In the genomic region with DNA sequence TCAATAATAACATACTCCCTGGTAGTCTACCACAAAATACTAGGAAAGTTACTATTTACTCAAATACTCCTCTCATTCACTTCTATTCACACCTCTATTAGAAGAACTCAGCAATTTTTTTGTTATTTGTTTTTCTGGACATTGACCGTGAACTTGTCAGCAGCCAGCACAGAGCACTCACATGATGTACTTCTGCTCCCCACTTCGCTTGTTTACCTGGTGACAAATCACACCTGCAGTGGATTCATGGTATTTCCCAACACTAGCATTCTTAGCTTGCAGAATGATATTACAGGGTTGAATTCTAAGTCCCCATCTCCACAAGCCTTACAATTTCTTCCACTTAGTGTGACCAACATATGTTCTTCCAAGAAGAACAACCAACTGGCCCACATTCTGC, we compare ENCODE assay signal across 17 cellular contexts.
DNase-seq lines count a peak whose midpoint lies in the region; ATAC-seq, FAIRE-seq and TF ChIP-seq lines count a peak whose summit lies in the region.
"Had no signal": no experiment of that assay in that cellular context is flagged by ENCODE, and none has a peak within 500 bp of the region (broad histone marks: within the 10 kb centered on the region; RNA-seq: fewer than 3 reads in every experiment).

No MANE protein-coding gene starts in this region.

- no peak overlapping the region for H3K9ac ChIP-seq in liver (ENCODE audit: low read depth in 1 of 2, low read length in 2 of 2)
- no peak overlapping the region for H3K9ac ChIP-seq in HepG2 (ENCODE audit: insufficient read depth, low read depth, low read length)
- H3K9ac ChIP-seq in mesenchymal stem cell (ENCODE audit: low read length) = no peak overlapping the region
- H3K9ac ChIP-seq: BLaER1 had no signal

- CTCF ChIA-PET in HepG2 (lab: Yijun Ruan, JAX; ENCODE audit: low intra/inter-chr PET ratio, low total read pairs) = no interaction called here

- POLR2A ChIA-PET in HepG2 (lab: Yijun Ruan, JAX) = no interaction called here

- H2BK5ac ChIP-seq in mesenchymal stem cell (ENCODE audit: low read depth, low read length, poor library complexity, severe bottlenecking) = no peak overlapping the region

- no peaks in the 10 kb centered on the region for H4K20me1 ChIP-seq in HepG2 (ENCODE audit: insufficient read depth, low read length)
- H4K20me1 ChIP-seq: BLaER1 had no signal

- H3K4me2 ChIP-seq in HepG2 (ENCODE audit: low read depth, low read length) (no peak overlapping the region), mesenchymal stem cell (ENCODE audit: low read length, poor library complexity, severe bottlenecking) (no peak overlapping the region)
- H3K4me2 ChIP-seq: BLaER1, GM23338 had no signal

- TF ChIP-seq EP300 in HepG2 (IDR thresholded peaks at IDR 0.05; ENCODE audit: low read depth in 2 of 2, low read length in 2 of 2) (no peak), HepG2 (CRISPR knock-in tag; IDR thresholded peaks at IDR 0.05; ENCODE audit: borderline replicate concordance) (no peak)

- no peak for DNase-seq in HepG2 (ENCODE audit: low spot score)
- DNase-seq in body of pancreas = peak in 3 of 4 donors; percentile 26 to 37 (median 34)
- DNase-seq in left lung = no peak
- no peak for DNase-seq in upper lobe of right lung
- no peak for DNase-seq in activated T-cell treated with anti-CD3 and anti-CD28 coated beads for 4 hours
- no peak for DNase-seq in mesenchymal stem cell
- DNase-seq: 8988T; AML-193; CD8-positive, alpha-beta memory T cell; DMS79; H7 had no signal

- no peak overlapping the region for H3K27ac ChIP-seq in liver (ENCODE audit: low read depth in 1 of 2, low read length in 2 of 2)
- no peak overlapping the region for H3K27ac ChIP-seq in HepG2 (ENCODE audit: extremely low read length, insufficient read depth, low read length)
- H3K27ac ChIP-seq in body of pancreas = no peak overlapping the region
- no peak overlapping the region for H3K27ac ChIP-seq in left lung
- H3K27ac ChIP-seq in upper lobe of right lung = no peak overlapping the region
- H3K27ac ChIP-seq in mesenchymal stem cell (ENCODE audit: low read length, poor library complexity, severe bottlenecking) = no peak overlapping the region
- H3K27ac ChIP-seq: BLaER1 had no signal

- intact Hi-C loops in HepG2 (cut with micrococcal nuclease; ENCODE audit: unreplicated experiment) = no loop called here
- intact Hi-C loops in body of pancreas (cut with DNase I) = no loop called here
- intact Hi-C loops in left lung (cut with DNase I) = no loop called here
- intact Hi-C loops in upper lobe of right lung (cut with DNase I) = no loop called here

- BruUV-seq in HepG2 (replicated peaks; lab: Mats Ljungman, UMichigan) = no TSS peak

- no peak overlapping the region for H3K23ac ChIP-seq in mesenchymal stem cell (ENCODE audit: low read length in 2 of 2)

- H2AFZ ChIP-seq in HepG2 (ENCODE audit: low read length) (no peak overlapping the region), mesenchymal stem cell (ENCODE audit: low read depth, low read length) (no peak overlapping the region)

- TF ChIP-seq POLR2A in HepG2 (IDR thresholded peaks at IDR 0.05; ENCODE audit: insufficient read depth in 1 of 2, low read depth in 2 of 2, low read length in 2 of 2) (no peak), body of pancreas (IDR thresholded peaks at IDR 0.05) (no peak)

- H3K79me2 ChIP-seq in HepG2 (ENCODE audit: insufficient read depth, low read length) = no peaks in the 10 kb centered on the region

- no peak overlapping the region for H2BK12ac ChIP-seq in mesenchymal stem cell (ENCODE audit: low read length in 2 of 2)

- no peak overlapping the region for H3K4me3 ChIP-seq in liver (ENCODE audit: low read depth in 1 of 3, low read length in 3 of 3)
- no peak overlapping the region for H3K4me3 ChIP-seq in HepG2 (replicated peaks in 1 of 3; ENCODE audit: insufficient read depth in 1 of 3, low read depth in 2 of 3, low read length in 3 of 3)
- no peak overlapping the region for H3K4me3 ChIP-seq in body of pancreas
- no peak overlapping the region for H3K4me3 ChIP-seq in left lung
- no peak overlapping the region for H3K4me3 ChIP-seq in upper lobe of right lung
- no peak overlapping the region for H3K4me3 ChIP-seq in mesenchymal stem cell (ENCODE audit: insufficient read depth in 1 of 2, low read depth in 1 of 2, low read length in 2 of 2)
- H3K4me3 ChIP-seq: BLaER1, GM12878, GM23338 had no signal

- no peak for ATAC-seq in HepG2
- ATAC-seq in body of pancreas = peak; percentile 76
- ATAC-seq in left lung = peak; percentile 87
- ATAC-seq in upper lobe of right lung = peak; percentile 81
- ATAC-seq in HG03095 (IDR thresholded peaks at IDR 0.05; ENCODE audit: unreplicated experiment) = no peak
- ATAC-seq: GM12878, GM23338 had no signal

- H3K18ac ChIP-seq in mesenchymal stem cell (ENCODE audit: low read depth in 1 of 2, low read length in 2 of 2) = no peak overlapping the region

- TF ChIP-seq CTCF in liver (IDR thresholded peaks at IDR 0.05; ENCODE audit: low read depth, low read length, missing input control) (no peak), HepG2 (CRISPR knock-in tag; IDR thresholded peaks at IDR 0.05) (no peak), body of pancreas (IDR thresholded peaks at IDR 0.05) (no peak), left lung (IDR thresholded peaks at IDR 0.05) (no peak), upper lobe of right lung (IDR thresholded peaks at IDR 0.05) (no peak)

- no peaks in the 10 kb centered on the region for H3K27me3 ChIP-seq in liver (ENCODE audit: control insufficient read depth in 4 of 4, insufficient read depth in 4 of 4, low read length in 3 of 4)
- no peaks in the 10 kb centered on the region for H3K27me3 ChIP-seq in HepG2 (ENCODE audit: control insufficient read depth in 1 of 2, insufficient read depth in 2 of 2, low read length in 2 of 2)
- no peaks in the 10 kb centered on the region for H3K27me3 ChIP-seq in body of pancreas
- no peaks in the 10 kb centered on the region for H3K27me3 ChIP-seq in left lung
- H3K27me3 ChIP-seq in upper lobe of right lung = no peaks in the 10 kb centered on the region
- no peaks in the 10 kb centered on the region for H3K27me3 ChIP-seq in mesenchymal stem cell (ENCODE audit: control insufficient read depth in 1 of 2, insufficient read depth in 1 of 2, low read length in 2 of 2)
- H3K27me3 ChIP-seq: BLaER1 had no signal

- in situ Hi-C loops in HepG2 (cut with HindIII; ENCODE audit: extremely low pct_ligation_motif_present, low pct_unique_long_range_greater_than_20kb) = no loop called here

- no peak overlapping the region for H4K8ac ChIP-seq in mesenchymal stem cell (ENCODE audit: low read length)

- H3K9me3 ChIP-seq in liver (ENCODE audit: control insufficient read depth in 4 of 4, low read length in 3 of 4) (no peaks in the 10 kb centered on the region), HepG2 (ENCODE audit: low read length) (peaks cover 8% of the 10 kb centered on the region; the same call in 1 of the 2 replicates), body of pancreas (no peaks in the 10 kb centered on the region), left lung (no peaks in the 10 kb centered on the region), upper lobe of right lung (no peaks in the 10 kb centered on the region), mesenchymal stem cell (ENCODE audit: control insufficient read depth, low read length) (peaks cover 4% of the 10 kb centered on the region)
- H3K9me3 ChIP-seq: BLaER1 had no signal

- no peak for FAIRE-seq in HepG2 (lab: Jason Lieb, UNC)
- FAIRE-seq: GM12878, GM18507 had no signal

- no peak for TF ChIP-seq RAD21 in liver (IDR thresholded peaks at IDR 0.05)
- no peak for TF ChIP-seq RAD21 in HepG2 (CRISPR knock-in tag; IDR thresholded peaks at IDR 0.05)

- H3K14ac ChIP-seq in mesenchymal stem cell (ENCODE audit: low read length in 2 of 2) = no peak overlapping the region

- H3K36me3 ChIP-seq in liver (ENCODE audit: control insufficient read depth in 4 of 4, insufficient read depth in 3 of 4, low read depth in 1 of 4, low read length in 3 of 4) (no peaks in the 10 kb centered on the region), HepG2 (replicated peaks in 1 of 2; ENCODE audit: control insufficient read depth in 1 of 2, insufficient read depth in 2 of 2, low read length in 2 of 2) (no peaks in the 10 kb centered on the region), body of pancreas (replicated peaks in 1 of 2; ENCODE audit: insufficient read depth in 1 of 2, low read depth in 2 of 2) (no peaks in the 10 kb centered on the region), left lung (no peaks in the 10 kb centered on the region), upper lobe of right lung (no peaks in the 10 kb centered on the region), mesenchymal stem cell (ENCODE audit: control insufficient read depth in 1 of 2, insufficient read depth in 2 of 2, low read depth in 1 of 2, low read length in 2 of 2) (no peaks in the 10 kb centered on the region)
- H3K36me3 ChIP-seq: BLaER1 had no signal

- no peak overlapping the region for H3K4ac ChIP-seq in mesenchymal stem cell (ENCODE audit: low read depth in 1 of 2, low read length in 2 of 2)

- no peaks in the 10 kb centered on the region for H3K4me1 ChIP-seq in liver (ENCODE audit: control insufficient read depth in 4 of 4, insufficient read depth in 4 of 4, low read length in 3 of 4)
- no peaks in the 10 kb centered on the region for H3K4me1 ChIP-seq in HepG2 (ENCODE audit: insufficient read depth, low read length)
- H3K4me1 ChIP-seq in body of pancreas = peaks cover 13% of the 10 kb centered on the region
- H3K4me1 ChIP-seq in left lung = no peaks in the 10 kb centered on the region
- no peaks in the 10 kb centered on the region for H3K4me1 ChIP-seq in upper lobe of right lung
- H3K4me1 ChIP-seq in mesenchymal stem cell (ENCODE audit: control insufficient read depth, insufficient read depth, low read depth, low read length) = no peaks in the 10 kb centered on the region

- H2BK120ac ChIP-seq in mesenchymal stem cell (ENCODE audit: low read depth, low read length) = no peak overlapping the region

- no peaks in the 10 kb centered on the region for H3K79me1 ChIP-seq in mesenchymal stem cell (replicated peaks; ENCODE audit: low read length, poor library complexity, severe bottlenecking)

- H2BK15ac ChIP-seq in mesenchymal stem cell (ENCODE audit: low read depth, poor library complexity, severe bottlenecking) = no peak overlapping the region

- H2AK5ac ChIP-seq in mesenchymal stem cell (ENCODE audit: low read length, severe bottlenecking) = no peak overlapping the region

- H4K91ac ChIP-seq in mesenchymal stem cell (ENCODE audit: low read length) = no peak overlapping the region

- WGBS in liver = 25% methylated on average over 2 of the region's 2 CpGs
- 1% methylated on average over 2 of the region's 2 CpGs for WGBS in HepG2 (ENCODE audit: low lambda C conversion rate)
- 14 to 20% methylated on average over 2 of the region's 2 CpGs for WGBS in body of pancreas, 2 donors
- WGBS in mesenchymal stem cell = 73% methylated on average over 2 of the region's 2 CpGs

TF ChIP-seq in liver, 16 proteins besides CTCF, POLR2A, EP300 and RAD21 (continues in another document):
- TF ChIP-seq FOXA2 (IDR thresholded peaks at IDR 0.05) (peak; percentile 25), YY1 (IDR thresholded peaks at IDR 0.05) (no peak), TAF1 (conservative IDR thresholded peaks at IDR 0.05) (no peak)

TF ChIP-seq in HepG2, 621 proteins besides CTCF, POLR2A, EP300 and RAD21 (continues in another document):
- no peak for TF ChIP-seq ZNF547 (CRISPR knock-in tag; IDR thresholded peaks at IDR 0.05)
- no peak for TF ChIP-seq KLF16 (CRISPR knock-in tag; IDR thresholded peaks at IDR 0.05)
- no peak for TF ChIP-seq NFE2 (CRISPR knock-in tag; IDR thresholded peaks at IDR 0.05)
- TF ChIP-seq ATF7 (IDR thresholded peaks at IDR 0.05) = no peak
- TF ChIP-seq ATF7 (CRISPR knock-in tag; IDR thresholded peaks at IDR 0.05) = no peak

Comparison
In these comparisons a context has a peak if more than half of its experiments do, and no peak if none do; other contexts are left out.
1. ATAC-seq: peak in body of pancreas (single experiment), left lung (single experiment) and upper lobe of right lung (single experiment); none in HepG2 (single experiment) and HG03095 (single experiment).
2. DNase-seq: peak in body of pancreas (3 of 4); none in HepG2 (single experiment), left lung (0 of 2), upper lobe of right lung (single experiment), activated T-cell treated with anti-CD3 and anti-CD28 coated beads for 4 hours (single experiment) and mesenchymal stem cell (single experiment).